ENCODE assay signal across 8 cellular contexts in the genomic region with DNA sequence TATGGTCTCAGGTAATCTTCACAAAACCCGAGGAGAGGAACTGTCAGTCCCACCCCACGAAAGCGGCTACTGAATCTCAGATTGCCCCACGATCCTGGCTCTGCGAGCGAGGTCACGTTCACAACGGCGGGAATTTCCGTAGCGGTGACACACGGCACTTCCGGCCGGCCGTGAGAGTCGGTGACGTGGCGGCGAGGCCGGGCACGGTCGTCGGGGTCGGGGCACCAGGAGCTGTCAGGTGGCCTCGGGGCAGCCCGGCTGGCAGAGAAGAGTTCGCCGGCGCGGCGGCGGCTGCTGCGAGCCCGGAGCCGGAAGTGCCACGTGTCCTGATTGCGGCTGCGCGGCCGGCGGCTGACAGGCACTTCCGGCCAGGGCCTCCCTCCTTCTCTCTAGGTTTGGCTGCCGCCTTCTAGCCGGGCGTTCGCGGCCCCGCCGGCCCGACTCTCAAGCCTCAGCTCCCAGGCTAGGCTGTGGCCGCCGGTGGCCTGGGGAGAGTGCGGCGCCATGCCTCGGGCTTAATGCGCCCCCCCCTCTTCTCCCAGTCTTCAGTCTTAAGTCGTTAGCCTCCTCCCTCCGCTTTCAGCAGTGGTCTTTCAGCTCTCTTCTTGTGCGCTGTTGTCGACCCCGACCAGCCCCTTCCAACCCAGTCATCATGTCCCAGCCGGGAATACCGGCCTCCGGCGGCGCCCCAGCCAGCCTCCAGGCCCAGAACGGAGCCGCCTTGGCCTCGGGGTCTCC. TPM values are rescaled to one million over a fixed set of nuclear protein-coding genes. Genes with fewer than 3 reads are reported as not detected.
A peak's percentile ranks its signal among the peaks of the same experiment; 100 is the strongest.
DNase-seq lines count a peak whose midpoint lies in the region; ATAC-seq and TF ChIP-seq lines count a peak whose summit lies in the region.

A gene (plus strand): TSS at position 361 of the 738 bp plus-strand sequence. CDS start 292 bp downstream, at position 653.

- H3K4me1 ChIP-seq in psoas muscle (peaks cover 26% of the 10 kb centered on the region), urinary bladder (ENCODE audit: insufficient read depth) (no peaks in the 10 kb centered on the region)

- TF ChIP-seq CTCF in psoas muscle (IDR thresholded peaks at IDR 0.05) = no peak

- H3K4me3 ChIP-seq in psoas muscle (peak within 1 kb of the TSS; percentile 98), urinary bladder (ENCODE audit: low read depth, low read length) (peak within 1 kb of the TSS; percentile 95)

- ATAC-seq in HG02852 (IDR thresholded peaks at IDR 0.05; ENCODE audit: unreplicated experiment) (peak; percentile 73), left ventricle myocardium superior (peak; percentile 98), psoas muscle (peak; percentile 93 to 96 (median 94))

- H3K36me3 ChIP-seq in psoas muscle (ENCODE audit: insufficient read depth in 1 of 2, low read depth in 1 of 2) (peaks cover 0 to 9% of the 10 kb centered on the region in 2 donors), urinary bladder (ENCODE audit: insufficient read depth) (no peaks in the 10 kb centered on the region)

- DNase-seq in NCI-H1694 (lab: John Stamatoyannopoulos, UW) (peak; percentile 41), T-helper 2 cell (peak; percentile 83 to 96 (median 90)), left ventricle myocardium superior (peak; percentile 95), psoas muscle (peak; percentile 95 to 97)

- H3K27me3 ChIP-seq in psoas muscle (ENCODE audit: insufficient read depth in 3 of 3, low read length in 2 of 3) = no peaks in the 10 kb centered on the region

- 0 to 1% (median 0%) methylated on average over 53 to 69 of the region's 69 CpGs for WGBS in psoas muscle, 3 donors
- under 1% methylated on average over 69 of the region's 69 CpGs for WGBS in urinary bladder

- intact Hi-C loops in left ventricle myocardium superior (cut with micrococcal nuclease) (no loop called here), psoas muscle (cut with DNase I) (loop anchor here (2.0 to 5.0 kb wide), 2 partner anchors 16 to 121 kb away; a partner anchor contains a TSS)

- TF ChIP-seq POLR2A in GM15510 (IDR thresholded peaks at IDR 0.05; ENCODE audit: borderline replicate concordance, extremely low read depth, insufficient read length) = peak; percentile 91

- peak within 1 kb of the TSS; percentile 89 for H3K27ac ChIP-seq in angular gyrus (ENCODE audit: low read depth, low read length)
- peak within 1 kb of the TSS; percentile 99 for H3K27ac ChIP-seq in psoas muscle
- peak within 1 kb of the TSS; percentile 90 for H3K27ac ChIP-seq in urinary bladder (ENCODE audit: low read depth)

- H3K9me3 ChIP-seq in psoas muscle = no peaks in the 10 kb centered on the region

RNA-seq across cellular contexts. Expression of the gene that starts here (rescaled TPM):
- 6.8 TPM for total RNA-seq in left ventricle myocardium superior
- 10 to 100 TPM in 3 of 4 donors, 1 to 10 TPM in 1; 5.7 to 25.2 (median 13.7) TPM for total RNA-seq in psoas muscle
- polyA plus RNA-seq in psoas muscle = 10 to 100 TPM in 2 of 3 donors, 1 to 10 TPM in 1; 6.7 to 18.9 (median 17.2) TPM
- total RNA-seq in urinary bladder = 52.7 TPM
- 7.8 TPM for polyA plus RNA-seq in urinary bladder

Comparison
In these comparisons a context has a peak if more than half of its experiments do, and no peak if none do; other contexts are left out.
1. Peak in every context shown above with its lines: DNase-seq, ATAC-seq, H3K4me3 ChIP-seq and H3K27ac ChIP-seq.
2. DNase-seq: peak in every context shown above with its lines; median percentile 96 in psoas muscle; 95 in left ventricle myocardium superior; 90 in T-helper 2 cell; 41 in NCI-H1694.